In genomic region chr20:37095108-37095608, GRCh38 we compare ENCODE assay signal across 8 cellular contexts. TPM values are rescaled to one million over a fixed set of nuclear protein-coding genes. Genes with fewer than 3 reads are reported as not detected.
A peak's percentile ranks its signal among the peaks of the same experiment; 100 is the strongest.
DNase-seq lines count a peak whose midpoint lies in the region; ATAC-seq, FAIRE-seq and TF ChIP-seq lines count a peak whose summit lies in the region.

No MANE protein-coding gene starts in this region.

- no peak for TF ChIP-seq EP300 in A549 (IDR thresholded peaks at IDR 0.05)

- H3K4me1 ChIP-seq in A549 (peaks cover 14% of the 10 kb centered on the region), breast epithelium (peaks cover 0 to 4% of the 10 kb centered on the region in 2 donors)

- no peaks in the 10 kb centered on the region for H3K27me3 ChIP-seq in breast epithelium

- FAIRE-seq in A549 (lab: Jason Lieb, UNC): no peak

- TF ChIP-seq POLR2A in A549 (IDR thresholded peaks at IDR 0.05; ENCODE audit: low read length) (no peak), breast epithelium (IDR thresholded peaks at IDR 0.05) (no peak)

- H3K4me1 Mint-ChIP-seq in stimulated activated effector memory CD8-positive, alpha-beta T cell treated with anti-CD3 and anti-CD28 coated beads, Interleukin-12 subunit alpha, Interleukin-12 subunit beta, amount 100 ng/mL, for 72 hours: peaks cover 31% of the 10 kb centered on the region

- POLR2A ChIA-PET in A549 (lab: Yijun Ruan, JAX): interaction anchor here (0.9 to 1.3 kb wide), 2 partner anchors 41 to 84 kb away, joined by 3 to 9 read pairs; partner anchors contain the start of genes MROH8 and RPN2

- peak overlapping the region; percentile 89 to 93 for H3K27ac ChIP-seq in A549
- H3K27ac ChIP-seq in breast epithelium: peak overlapping the region; percentile 33 to 64

- TF ChIP-seq RAD21 in A549 (conservative IDR thresholded peaks at IDR 0.05 in 1 of 2, IDR thresholded peaks at IDR 0.05 in 1 of 2): no peak

- H3K4me3 ChIP-seq in A549 (peak overlapping the region; percentile 72), breast epithelium (peak overlapping the region; percentile 79 to 91 (median 83))

- peak; percentile 48 to 54 for ATAC-seq in A549
- peak; percentile 25 for ATAC-seq in GM18502 (IDR thresholded peaks at IDR 0.05; ENCODE audit: poor library complexity, unreplicated experiment)
- peak; percentile 31 for ATAC-seq in HG03354 (IDR thresholded peaks at IDR 0.05; ENCODE audit: poor library complexity, severe bottlenecking, unreplicated experiment)
- peak; percentile 42 for ATAC-seq in left lobe of liver
- peak; percentile 60 for ATAC-seq in stimulated activated effector memory CD8-positive, alpha-beta T cell treated with anti-CD3 and anti-CD28 coated beads, Interleukin-12 subunit alpha, Interleukin-12 subunit beta, amount 100 ng/mL, for 72 hours
- no peak for ATAC-seq in HG03571 (IDR thresholded peaks at IDR 0.05; ENCODE audit: unreplicated experiment)

- TF ChIP-seq CTCF in A549 (IDR thresholded peaks at IDR 0.05) (no peak), breast epithelium (IDR thresholded peaks at IDR 0.05) (no peak)

- intact Hi-C loops in breast epithelium (cut with DNase I; ENCODE audit: low total_unique reads): no loop called here

- WGBS in A549 (ENCODE audit: missing lambda C conversion rate): 8% methylated on average over 18 of the region's 19 CpGs

- H3K9me3 ChIP-seq in A549 (no peaks in the 10 kb centered on the region), breast epithelium (no peaks in the 10 kb centered on the region)

- H3K27ac Mint-ChIP-seq in stimulated activated effector memory CD8-positive, alpha-beta T cell treated with anti-CD3 and anti-CD28 coated beads, Interleukin-12 subunit alpha, Interleukin-12 subunit beta, amount 100 ng/mL, for 72 hours: peak overlapping the region; percentile 100

- no peaks in the 10 kb centered on the region for H3K9me3 Mint-ChIP-seq in stimulated activated effector memory CD8-positive, alpha-beta T cell treated with anti-CD3 and anti-CD28 coated beads, Interleukin-12 subunit alpha, Interleukin-12 subunit beta, amount 100 ng/mL, for 72 hours

- H3K4me3 Mint-ChIP-seq in stimulated activated effector memory CD8-positive, alpha-beta T cell treated with anti-CD3 and anti-CD28 coated beads, Interleukin-12 subunit alpha, Interleukin-12 subunit beta, amount 100 ng/mL, for 72 hours: peak overlapping the region; percentile 99

- CTCF ChIA-PET in A549 (lab: Yijun Ruan, JAX): interaction anchor here (1.3 to 1.6 kb wide), 2 partner anchors 78 to 97 kb away, joined by 4 to 5 read pairs; no protein-coding TSS in a partner anchor

- peak overlapping the region; percentile 82 for H3K4me2 ChIP-seq in A549

- H3K36me3 Mint-ChIP-seq in stimulated activated effector memory CD8-positive, alpha-beta T cell treated with anti-CD3 and anti-CD28 coated beads, Interleukin-12 subunit alpha, Interleukin-12 subunit beta, amount 100 ng/mL, for 72 hours: peaks cover 58% of the 10 kb centered on the region

- no peaks in the 10 kb centered on the region for H3K36me3 ChIP-seq in breast epithelium

- DNase-seq in A549 (ENCODE audit: low read depth in 1 of 2, low spot score in 1 of 2) (peak in 1 of 2 experiments; percentile 35), T follicular helper cell (ENCODE audit: low read depth) (peak; percentile 51), breast epithelium (ENCODE audit: low spot score in 2 of 2) (no peak), left lobe of liver (ENCODE audit: low spot score) (no peak)
- DNase-seq in stimulated activated effector memory CD8-positive, alpha-beta T cell treated with anti-CD3 and anti-CD28 coated beads, Interleukin-12 subunit alpha, Interleukin-12 subunit beta, amount 100 ng/mL, for 72 hours (ENCODE audit: low spot score in 2 of 2): peak; percentile 20 to 77

TF ChIP-seq in A549, 52 proteins besides CTCF, POLR2A, EP300 and RAD21:
- TF ChIP-seq CBX2 (IDR thresholded peaks at IDR 0.05; ENCODE audit: borderline replicate concordance, low read depth): no peak
- TF ChIP-seq HES2 (IDR thresholded peaks at IDR 0.05): no peak
- TF ChIP-seq HOXB13 (CRISPR knock-in tag; IDR thresholded peaks at IDR 0.05; ENCODE audit: low read depth): no peak
- no peak for TF ChIP-seq JUNB (IDR thresholded peaks at IDR 0.05)
- 0 out of 2 replicates have a peak, but pooled peaks have one; percentile 10 for TF ChIP-seq E2F6 (IDR thresholded peaks at IDR 0.05; ENCODE audit: borderline replicate concordance, low read depth)
- no peak for TF ChIP-seq NR3C1 (IDR thresholded peaks at IDR 0.05)

RNA-seq across cellular contexts. Expression of gene RBL1, which starts 0.6 kb away (rescaled TPM):
- polyA plus RNA-seq in A549 (2011; rRNA removed): 12.2 and 17.1 TPM in 2 replicates
- polyA plus RNA-seq in A549 (2012; cell fraction: cytosol; rRNA removed): 5.2 and 5.3 TPM in 2 replicates
- polyA plus RNA-seq in A549 (2012; cell fraction: nucleus; rRNA removed): 6.5 and 9.3 TPM in 2 replicates
- polyA plus RNA-seq in A549 (2017; fragmentation: RNase III; extraction: RNeasy Plus Mini Kit Qiagen cat#74134 plus additional on column Dnase treatment): 10.2 to 12.1 TPM (median 10.8 TPM) in 3 replicates
- 7.8 and 9.3 TPM in 2 replicates for polyA minus RNA-seq in A549 (2011; rRNA and poly(A)+ RNA removed)
- total RNA-seq in breast epithelium: 10 to 100 TPM in 2 of 3 donors, 1 to 10 TPM in 1; 4.6 to 10.8 (median 10.4) TPM
- total RNA-seq in left lobe of liver: 2.2 TPM

Comparison
In these comparisons a context has a peak if more than half of its experiments do, and no peak if none do; other contexts are left out.
1. DNase-seq: peak in T follicular helper cell (single experiment) and stimulated activated effector memory CD8-positive, alpha-beta T cell treated with anti-CD3 and anti-CD28 coated beads, Interleukin-12 subunit alpha, Interleukin-12 subunit beta, amount 100 ng/mL, for 72 hours (2 of 2); none in breast epithelium (0 of 2) and left lobe of liver (single experiment).